In genomic region chr5:80763873-80764647, GRCh38 we compare ENCODE assay signal across 14 cellular contexts.
"Had no signal": no experiment of that assay in that cellular context is flagged by ENCODE, and none has a peak within 500 bp of the region (broad histone marks: within the 10 kb centered on the region; RNA-seq: fewer than 3 reads in every experiment).

No MANE protein-coding gene starts in this region.

- H3K4me3 Mint-ChIP-seq: activated B cell treated with CpG ODN at 0.5 μM for 24 hours; brain; endodermal cell; natural killer cell; stimulated activated memory B cell treated with anti-CD40 and anti-IgM and Interleukin-4, amounts not matched to agents 10 μg/mL and 1 μg/mL and 100 μg/mL, for 72 hours had no signal

- H3K27ac ChIP-seq: tibial nerve had no signal

- H3K27me3 Mint-ChIP-seq: activated B cell treated with CpG ODN at 0.5 μM for 24 hours; brain; stimulated activated memory B cell treated with anti-CD40 and anti-IgM and Interleukin-4, amounts not matched to agents 10 μg/mL and 1 μg/mL and 100 μg/mL, for 72 hours had no signal

- H3K4me2 ChIP-seq: smooth muscle cell had no signal

- H3K4me3 ChIP-seq: mucosa of descending colon, smooth muscle cell, tibial nerve had no signal

- ATAC-seq: mucosa of descending colon; natural killer cell; right cardiac atrium; stimulated activated memory B cell treated with anti-CD40 and anti-IgM and Interleukin-4, amounts not matched to agents 10 μg/mL and 1 μg/mL and 100 μg/mL, for 72 hours had no signal

- H3K36me3 Mint-ChIP-seq: natural killer cell had no signal

- DNase-seq: activated B cell treated with CpG ODN at 0.5 μM for 24 hours; activated CD4-positive, alpha-beta T cell treated with anti-CD3 and anti-CD28 coated beads, Interleukin-2, amount 50 U/mL, for 1 hour; activated naive CD4-positive, alpha-beta T cell treated with anti-CD3 and anti-CD28 coated beads, Interleukin-2, amount 50 U/mL, for 16 hours; amniotic stem cell; endodermal cell; foreskin fibroblast; mucosa of descending colon; natural killer cell; nucleus accumbens; right cardiac atrium had no signal

- H3K27ac Mint-ChIP-seq: activated B cell treated with CpG ODN at 0.5 μM for 24 hours; brain; endodermal cell; natural killer cell; stimulated activated memory B cell treated with anti-CD40 and anti-IgM and Interleukin-4, amounts not matched to agents 10 μg/mL and 1 μg/mL and 100 μg/mL, for 72 hours had no signal

- H3K9me3 Mint-ChIP-seq: activated B cell treated with CpG ODN at 0.5 μM for 24 hours; brain; endodermal cell; natural killer cell; stimulated activated memory B cell treated with anti-CD40 and anti-IgM and Interleukin-4, amounts not matched to agents 10 μg/mL and 1 μg/mL and 100 μg/mL, for 72 hours had no signal

- H3K9me3 ChIP-seq: mucosa of descending colon, tibial nerve had no signal

- H3K4me1 ChIP-seq: tibial nerve had no signal

- H3K27me3 ChIP-seq: tibial nerve had no signal

- H3K4me1 Mint-ChIP-seq: activated B cell treated with CpG ODN at 0.5 μM for 24 hours, brain, endodermal cell had no signal
